In genomic region chr9:7154003-7154619, GRCh38 we compare ENCODE assay signal across 19 cellular contexts.
A peak's percentile ranks its signal among the peaks of the same experiment; 100 is the strongest.
DNase-seq lines count a peak whose midpoint lies in the region; ATAC-seq and TF ChIP-seq lines count a peak whose summit lies in the region.
"Had no signal": no experiment of that assay in that cellular context is flagged by ENCODE, and none has a peak within 500 bp of the region (broad histone marks: within the 10 kb centered on the region; RNA-seq: fewer than 3 reads in every experiment).

No MANE protein-coding gene starts in this region.

- DNase-seq in DMS 273 (lab: John Stamatoyannopoulos, UW; ENCODE audit: unreplicated experiment) (peak; percentile 29), DMS 273 treated with DMSO at 0.1 percent for 48 hours (lab: John Stamatoyannopoulos, UW) (no peak), NCI-H524 (lab: John Stamatoyannopoulos, UW) (peak; percentile 65 to 86), body of pancreas (no peak), right cardiac atrium (no peak), hippocampal formation (lab: John Stamatoyannopoulos, UW) (no peak), NCI-H2107 treated with DMSO at 0.1 percent for 48 hours (lab: John Stamatoyannopoulos, UW; ENCODE audit: unreplicated experiment) (no peak)
- DNase-seq: DMS153, EL, Karpas-422, MM.1S, NCI-H1105, NCI-H1930, Peyer's patch, SHP77 treated with DMSO at 0.1 percent for 48 hours had no signal

- WGBS in body of pancreas, 2 donors: 50 to 55% methylated on average over 8 to 9 of the region's 9 CpGs
- WGBS in right cardiac atrium: 62% methylated on average over 9 of the region's 9 CpGs

- H3K9me3 ChIP-seq in body of pancreas (no peaks in the 10 kb centered on the region), right cardiac atrium (ENCODE audit: control insufficient read depth, low read length) (no peaks in the 10 kb centered on the region)
- H3K9me3 ChIP-seq: HAP-1, Peyer's patch had no signal

- H3K4me1 ChIP-seq in body of pancreas (peaks cover 18% of the 10 kb centered on the region), right cardiac atrium (ENCODE audit: control insufficient read depth, insufficient read depth, low read length) (peaks cover 5% of the 10 kb centered on the region)
- H3K4me1 ChIP-seq: HAP-1, Peyer's patch had no signal

- TF ChIP-seq CTCF in body of pancreas (IDR thresholded peaks at IDR 0.05): no peak

- no peak for TF ChIP-seq POLR2A in body of pancreas (IDR thresholded peaks at IDR 0.05)

- H3K4me3 ChIP-seq in body of pancreas (no peak overlapping the region), right cardiac atrium (ENCODE audit: low read length) (no peak overlapping the region)
- H3K4me3 ChIP-seq: BLaER1, HAP-1, Peyer's patch had no signal

- H3K27ac ChIP-seq in body of pancreas: peak overlapping the region in 3 of 4 donors; percentile 38 to 66 (median 48)
- H3K27ac ChIP-seq in right cardiac atrium (ENCODE audit: low read length): no peak overlapping the region
- H3K27ac ChIP-seq: 22Rv1, BLaER1, Peyer's patch had no signal

- ATAC-seq in body of pancreas (no peak), right cardiac atrium (peak; percentile 23 to 32), GM19467 (IDR thresholded peaks at IDR 0.05; ENCODE audit: unreplicated experiment) (no peak)

- H3K36me3 ChIP-seq in body of pancreas (replicated peaks in 1 of 2; ENCODE audit: insufficient read depth in 1 of 2, low read depth in 2 of 2): no peaks in the 10 kb centered on the region
- H3K36me3 ChIP-seq: HAP-1, Peyer's patch had no signal

- intact Hi-C loops in body of pancreas (cut with DNase I) (no loop called here), right cardiac atrium (cut with DNase I) (no loop called here)

- H3K27me3 ChIP-seq in body of pancreas (no peaks in the 10 kb centered on the region), right cardiac atrium (ENCODE audit: control insufficient read depth, insufficient read depth) (no peaks in the 10 kb centered on the region)
- H3K27me3 ChIP-seq: BLaER1, Peyer's patch had no signal

Comparison
In these comparisons a context has a peak if more than half of its experiments do, and no peak if none do; other contexts are left out.
1. DNase-seq: peak in DMS 273 (single experiment) and NCI-H524 (2 of 2); none in DMS 273 treated with DMSO at 0.1 percent for 48 hours (single experiment), body of pancreas (0 of 4), right cardiac atrium (0 of 3), hippocampal formation (0 of 2) and NCI-H2107 treated with DMSO at 0.1 percent for 48 hours (single experiment).
2. ATAC-seq: peak in right cardiac atrium (2 of 2); none in body of pancreas (single experiment) and GM19467 (single experiment).